8 cellular contexts compared by ENCODE assay signal in the genomic region with DNA sequence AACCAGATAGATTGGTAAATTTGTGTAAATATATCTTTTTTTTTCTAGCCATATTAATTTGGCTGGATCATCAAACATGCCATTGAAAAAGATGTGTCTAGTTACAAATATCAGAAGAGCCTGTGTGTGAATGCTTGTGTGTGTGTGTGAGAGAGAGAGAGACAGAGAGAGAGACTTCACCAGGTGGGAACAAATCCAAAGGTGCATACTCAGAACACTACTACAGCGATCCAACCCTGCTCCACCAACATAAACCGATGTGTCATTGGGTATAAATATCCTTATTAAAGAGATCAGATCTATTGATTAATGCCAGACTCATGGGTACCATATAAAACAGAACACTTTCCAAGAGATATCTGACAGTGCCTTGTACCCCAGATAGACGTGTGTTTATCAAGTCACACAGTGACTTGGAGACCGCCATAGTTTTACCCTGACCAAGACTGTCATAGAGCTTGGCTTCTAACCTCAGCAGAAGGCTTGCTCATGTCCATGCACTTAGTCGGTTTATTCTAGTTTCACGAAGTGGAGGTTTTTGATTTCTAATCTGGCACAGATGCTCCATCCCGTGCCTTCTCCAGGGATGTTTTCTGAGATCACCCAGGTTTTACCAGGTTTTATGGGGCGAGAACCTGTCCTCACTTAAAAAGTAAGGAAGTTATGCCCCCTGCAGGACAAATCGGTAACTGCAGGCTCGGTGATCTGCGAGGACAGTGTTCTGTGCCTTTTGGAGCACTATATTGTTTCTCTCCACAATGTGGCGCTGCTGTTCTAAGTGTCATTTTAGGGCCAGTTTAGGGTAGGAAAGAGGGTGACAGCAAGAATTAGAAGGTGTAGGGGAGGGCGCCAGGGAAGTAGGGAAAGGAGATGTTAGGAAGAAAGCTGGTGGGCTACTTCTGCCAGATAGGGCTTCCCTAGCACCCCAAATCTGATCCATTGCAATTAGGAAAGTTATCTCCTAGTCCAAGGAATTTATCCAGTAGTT. TPM values are rescaled to one million over a fixed set of nuclear protein-coding genes. Genes with fewer than 3 reads are reported as not detected.
A peak's percentile ranks its signal among the peaks of the same experiment; 100 is the strongest.
DNase-seq lines count a peak whose midpoint lies in the region; ATAC-seq, FAIRE-seq and TF ChIP-seq lines count a peak whose summit lies in the region.

No MANE protein-coding gene starts in this region.

- H3K36me3 ChIP-seq in MM.1S (replicated peaks; ENCODE audit: insufficient read depth, low read length) (no peaks in the 10 kb centered on the region), neural progenitor cell (no peaks in the 10 kb centered on the region)

- H3K9me3 ChIP-seq in MM.1S (replicated peaks; ENCODE audit: insufficient read depth, low read length) (no peaks in the 10 kb centered on the region), neural progenitor cell (ENCODE audit: low read depth) (no peaks in the 10 kb centered on the region)

- peak; percentile 88 for FAIRE-seq in D721Med (lab: Jason Lieb, UNC)

- H3K79me2 ChIP-seq in MM.1S (ENCODE audit: low read length) (no peaks in the 10 kb centered on the region), neural progenitor cell (ENCODE audit: low read depth) (no peaks in the 10 kb centered on the region)

- no peak overlapping the region for H3K4me3 ChIP-seq in MM.1S (ENCODE audit: low read length)
- no peak overlapping the region for H3K4me3 ChIP-seq in fibroblast of pulmonary artery (replicated peaks; ENCODE audit: low read depth, low read length)
- H3K4me3 ChIP-seq in neural progenitor cell, result no peak overlapping the region

- H3K27ac Mint-ChIP-seq in activated T-cell treated with anti-CD3 and anti-CD28 coated beads, Interleukin-2, amount 50 U/mL, for 72 hours, result no peak overlapping the region
- H3K27ac Mint-ChIP-seq in neural progenitor cell, result peak overlapping the region; percentile 4

- TF ChIP-seq CTCF in D721Med (IDR thresholded peaks at IDR 0.05; ENCODE audit: insufficient read depth, missing control alignments), result peak; percentile 100
- peak; percentile 100 for TF ChIP-seq CTCF in MM.1S (IDR thresholded peaks at IDR 0.05; ENCODE audit: low read length)
- TF ChIP-seq CTCF in fibroblast of pulmonary artery (IDR thresholded peaks at IDR 0.05; ENCODE audit: low read length, missing control alignments), result peak; percentile 100
- peak; percentile 100 for TF ChIP-seq CTCF in neural progenitor cell (IDR thresholded peaks at IDR 0.05)

- DNase-seq in D721Med (ENCODE audit: insufficient read length, low spot score) (peak; percentile 43), MM.1S (peak; percentile 94), RPMI8226 (peak; percentile 92), fibroblast of pulmonary artery (ENCODE audit: low read depth) (peak; percentile 96), neural progenitor cell (ENCODE audit: low spot score) (peak; percentile 96), stromal cell of bone marrow (ENCODE audit: low read depth) (peak; percentile 80)
- DNase-seq in activated T-cell treated with anti-CD3 and anti-CD28 coated beads, Interleukin-2, amount 50 U/mL, for 72 hours, result peak; percentile 95 to 96

- H3K4me2 ChIP-seq in MM.1S (ENCODE audit: low read depth, low read length) (no peak overlapping the region), neural progenitor cell (no peak overlapping the region)

- H3K9me3 Mint-ChIP-seq in activated T-cell treated with anti-CD3 and anti-CD28 coated beads, Interleukin-2, amount 50 U/mL, for 72 hours, result no peaks in the 10 kb centered on the region
- no peaks in the 10 kb centered on the region for H3K9me3 Mint-ChIP-seq in neural progenitor cell

- H3F3A ChIP-seq in MM.1S (ENCODE audit: insufficient read depth, low read length), result no peaks in the 10 kb centered on the region
- H3F3A ChIP-seq in neural progenitor cell (ENCODE audit: low read depth), result peaks cover 11% of the 10 kb centered on the region

- no peak overlapping the region for H3K9ac ChIP-seq in MM.1S (ENCODE audit: low read length)
- no peak overlapping the region for H3K9ac ChIP-seq in neural progenitor cell

- ATAC-seq in GM21786 (IDR thresholded peaks at IDR 0.05; ENCODE audit: unreplicated experiment), result peak; percentile 82
- peak; percentile 97 to 98 for ATAC-seq in activated T-cell treated with anti-CD3 and anti-CD28 coated beads, Interleukin-2, amount 50 U/mL, for 72 hours (replicated peaks in 1 of 2)

- no peaks in the 10 kb centered on the region for H4K20me1 ChIP-seq in MM.1S (ENCODE audit: insufficient read depth, low read length)
- H4K20me1 ChIP-seq in neural progenitor cell (ENCODE audit: low read depth), result peaks cover 9% of the 10 kb centered on the region

- H3K4me1 ChIP-seq in MM.1S (ENCODE audit: low read length), result no peaks in the 10 kb centered on the region
- H3K4me1 ChIP-seq in neural progenitor cell, result peaks cover 11% of the 10 kb centered on the region

- H3K36me3 Mint-ChIP-seq in activated T-cell treated with anti-CD3 and anti-CD28 coated beads, Interleukin-2, amount 50 U/mL, for 72 hours (ENCODE audit: insufficient read depth in 2 of 2), result no peaks in the 10 kb centered on the region
- H3K36me3 Mint-ChIP-seq in neural progenitor cell, result no peaks in the 10 kb centered on the region

- H3K4me3 Mint-ChIP-seq in activated T-cell treated with anti-CD3 and anti-CD28 coated beads, Interleukin-2, amount 50 U/mL, for 72 hours, result no peak overlapping the region
- H3K4me3 Mint-ChIP-seq in neural progenitor cell, result peak overlapping the region; percentile 5

- H3K27me3 Mint-ChIP-seq in activated T-cell treated with anti-CD3 and anti-CD28 coated beads, Interleukin-2, amount 50 U/mL, for 72 hours (ENCODE audit: low read depth), result no peaks in the 10 kb centered on the region
- H3K27me3 Mint-ChIP-seq in neural progenitor cell (ENCODE audit: insufficient read depth, low read depth), result peaks cover 3% of the 10 kb centered on the region

- H2AFZ ChIP-seq in MM.1S (ENCODE audit: low read length) (no peak overlapping the region), neural progenitor cell (replicated peaks) (no peak overlapping the region)

- peaks cover 6% of the 10 kb centered on the region for H3K4me1 Mint-ChIP-seq in activated T-cell treated with anti-CD3 and anti-CD28 coated beads, Interleukin-2, amount 50 U/mL, for 72 hours (ENCODE audit: low read depth)
- peaks cover 20% of the 10 kb centered on the region for H3K4me1 Mint-ChIP-seq in neural progenitor cell

- no peaks in the 10 kb centered on the region for H3K9me2 ChIP-seq in MM.1S (replicated peaks; ENCODE audit: insufficient read depth, low read length)

- no peak overlapping the region for H3K27ac ChIP-seq in MM.1S (ENCODE audit: low read length)
- no peak overlapping the region for H3K27ac ChIP-seq in neural progenitor cell

- H3K27me3 ChIP-seq in MM.1S (replicated peaks; ENCODE audit: insufficient read depth, low read length) (no peaks in the 10 kb centered on the region), neural progenitor cell (peaks cover 36% of the 10 kb centered on the region)

RNA-seq across cellular contexts. Expression of a gene that starts 29.3 kb away (rescaled TPM):
- total RNA-seq in activated T-cell treated with anti-CD3 and anti-CD28 coated beads, Interleukin-2, amount 50 U/mL, for 72 hours, result under 1 TPM; 0.14 to 0.22 TPM
- total RNA-seq in neural progenitor cell (ENCODE audit: low replicate concordance), result 5.8 and 9.0 TPM in 2 replicates

Comparison
In these comparisons a context has a peak if more than half of its experiments do, and no peak if none do; other contexts are left out.
1. DNase-seq: peak in every context shown above with its lines; median percentile 96 in fibroblast of pulmonary artery; 96 in neural progenitor cell; 96 in activated T-cell treated with anti-CD3 and anti-CD28 coated beads, Interleukin-2, amount 50 U/mL, for 72 hours; 94 in MM.1S; 92 in RPMI8226; 80 in stromal cell of bone marrow; 43 in D721Med.